8 cellular contexts compared by ENCODE assay signal in the genomic region with DNA sequence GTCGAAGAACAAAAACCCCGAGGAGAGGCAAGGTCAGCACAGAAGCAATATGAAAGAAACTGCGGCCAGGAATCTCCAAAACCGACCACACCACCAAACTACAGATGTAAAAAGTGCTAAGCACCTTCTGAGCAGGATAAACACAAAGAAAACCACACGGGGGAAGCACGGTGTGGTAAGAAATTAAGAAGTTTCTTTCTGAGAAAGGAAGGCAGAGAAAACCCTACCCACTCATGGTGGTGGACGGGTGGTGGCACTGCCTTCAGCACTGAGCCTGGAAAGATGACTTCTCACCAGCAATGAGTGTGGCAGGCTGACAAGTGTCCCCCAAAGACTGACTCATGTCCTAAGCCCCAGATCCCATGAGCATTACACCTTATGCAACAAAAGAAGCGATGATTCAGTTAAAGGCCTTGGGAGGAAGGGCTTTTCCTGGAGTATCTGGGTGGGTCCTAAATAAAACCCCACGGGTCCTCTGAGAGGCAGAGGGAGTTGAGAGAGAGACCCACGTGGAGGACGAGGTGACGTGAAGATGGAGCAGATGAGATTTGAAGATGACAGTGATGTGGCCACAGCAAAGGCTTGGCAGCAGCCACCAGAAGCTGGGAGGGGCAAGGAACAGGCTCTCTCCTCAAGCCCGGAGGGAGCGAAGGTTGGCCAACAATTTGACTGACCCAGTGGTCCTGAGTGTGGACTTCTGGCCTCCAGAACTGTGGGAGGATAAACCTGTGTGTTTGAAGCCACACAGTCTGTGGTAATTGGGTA.
DNase-seq lines count a peak whose midpoint lies in the region; ATAC-seq and TF ChIP-seq lines count a peak whose summit lies in the region.

No MANE protein-coding gene starts in this region.

- no peak overlapping the region for H3K4me2 ChIP-seq in hepatocyte

- ATAC-seq in HG02571 (IDR thresholded peaks at IDR 0.05; ENCODE audit: unreplicated experiment) (peak; percentile 66), GM19324 (IDR thresholded peaks at IDR 0.05; ENCODE audit: low FRiP score, unreplicated experiment) (no peak)
- ATAC-seq in activated CD8-positive, alpha-beta T cell treated with anti-CD3 and anti-CD28 coated beads for 36 hours = peak; percentile 96

- H3K9me2 ChIP-seq in hepatocyte (replicated peaks; ENCODE audit: insufficient read depth) = no peaks in the 10 kb centered on the region

- intact Hi-C loops in activated CD8-positive, alpha-beta T cell treated with anti-CD3 and anti-CD28 coated beads for 36 hours (cut with micrococcal nuclease) = no loop called here

- peaks cover 27 to 37% (median 27%) of the 10 kb centered on the region in 3 donors for H3K4me1 Mint-ChIP-seq in CD8-positive, alpha-beta memory T cell
- H3K4me1 Mint-ChIP-seq in activated CD8-positive, alpha-beta T cell treated with anti-CD3 and anti-CD28 coated beads for 36 hours (ENCODE audit: low read depth) = peaks cover 22% of the 10 kb centered on the region
- H3K4me1 Mint-ChIP-seq in immature natural killer cell = peaks cover 37 to 46% of the 10 kb centered on the region in 2 donors

- no peaks in the 10 kb centered on the region for H3K9me3 ChIP-seq in CD8-positive, alpha-beta memory T cell (ENCODE audit: low read length)
- H3K9me3 ChIP-seq in right atrium auricular region (no peaks in the 10 kb centered on the region), hepatocyte (ENCODE audit: low read depth) (no peaks in the 10 kb centered on the region)

- POLR2A ChIA-PET in CD8-positive, alpha-beta memory T cell (lab: Charles Lee) = no interaction called here
- POLR2A ChIA-PET in activated CD8-positive, alpha-beta T cell treated with anti-CD3 and anti-CD28 coated beads for 36 hours (lab: Charles Lee) = no interaction called here

- peaks cover 0 to 2% (median 0%) of the 10 kb centered on the region in 3 donors for H3K36me3 Mint-ChIP-seq in CD8-positive, alpha-beta memory T cell
- no peaks in the 10 kb centered on the region for H3K36me3 Mint-ChIP-seq in activated CD8-positive, alpha-beta T cell treated with anti-CD3 and anti-CD28 coated beads for 36 hours (ENCODE audit: low read depth)
- peaks cover 29 to 68% (median 34%) of the 10 kb centered on the region in 3 donors for H3K36me3 Mint-ChIP-seq in immature natural killer cell

- no peaks in the 10 kb centered on the region for H3K36me3 ChIP-seq in CD8-positive, alpha-beta memory T cell (ENCODE audit: insufficient read depth, low read length)
- H3K36me3 ChIP-seq in right atrium auricular region (peaks cover 43% of the 10 kb centered on the region), hepatocyte (replicated peaks; ENCODE audit: insufficient read depth, low read depth) (no peaks in the 10 kb centered on the region)

- H3K9me3 Mint-ChIP-seq in CD8-positive, alpha-beta memory T cell = no peaks in the 10 kb centered on the region
- no peaks in the 10 kb centered on the region for H3K9me3 Mint-ChIP-seq in activated CD8-positive, alpha-beta T cell treated with anti-CD3 and anti-CD28 coated beads for 36 hours
- H3K9me3 Mint-ChIP-seq in immature natural killer cell = no peaks in the 10 kb centered on the region

- peak overlapping the region in 5 of 7 donors; percentile 5 to 60 (median 8) for H3K4me3 Mint-ChIP-seq in CD8-positive, alpha-beta memory T cell
- no peak overlapping the region for H3K4me3 Mint-ChIP-seq in activated CD8-positive, alpha-beta T cell treated with anti-CD3 and anti-CD28 coated beads for 36 hours
- peak overlapping the region; percentile 11 to 54 (median 51) for H3K4me3 Mint-ChIP-seq in immature natural killer cell

- H4K20me1 ChIP-seq in hepatocyte (ENCODE audit: insufficient read depth, poor library complexity, severe bottlenecking) = no peaks in the 10 kb centered on the region

- peaks cover 5% of the 10 kb centered on the region for H3K4me1 ChIP-seq in CD8-positive, alpha-beta memory T cell (ENCODE audit: insufficient read depth, low read length)
- no peaks in the 10 kb centered on the region for H3K4me1 ChIP-seq in right atrium auricular region
- H3K4me1 ChIP-seq in hepatocyte (ENCODE audit: insufficient read depth) = no peaks in the 10 kb centered on the region

- no peak overlapping the region for H2AFZ ChIP-seq in hepatocyte

- H3K27ac ChIP-seq in CD8-positive, alpha-beta memory T cell (ENCODE audit: low read depth, low read length) = no peak overlapping the region
- H3K27ac ChIP-seq in right atrium auricular region = no peak overlapping the region
- H3K27ac ChIP-seq in hepatocyte = no peak overlapping the region

- no peaks in the 10 kb centered on the region for H3K79me2 ChIP-seq in hepatocyte

- TF ChIP-seq CTCF in activated CD8-positive, alpha-beta T cell treated with anti-CD3 and anti-CD28 coated beads for 36 hours (IDR thresholded peaks at IDR 0.05) = no peak
- no peak for TF ChIP-seq CTCF in right atrium auricular region (IDR thresholded peaks at IDR 0.05)
- no peak for TF ChIP-seq CTCF in hepatocyte (IDR thresholded peaks at IDR 0.05; ENCODE audit: poor library complexity)

- H3K4me3 ChIP-seq in CD8-positive, alpha-beta memory T cell (ENCODE audit: low read length) = no peak overlapping the region
- H3K4me3 ChIP-seq in right atrium auricular region = no peak overlapping the region
- no peak overlapping the region for H3K4me3 ChIP-seq in hepatocyte

- CTCF ChIA-PET in CD8-positive, alpha-beta memory T cell (lab: Charles Lee) = no interaction called here
- CTCF ChIA-PET in activated CD8-positive, alpha-beta T cell treated with anti-CD3 and anti-CD28 coated beads for 36 hours (lab: Charles Lee) = no interaction called here

- WGBS in hepatocyte (ENCODE audit: low lambda C conversion rate, missing lambda C conversion rate) = 92% methylated on average over 14 of the region's 14 CpGs

- H3K27ac Mint-ChIP-seq in CD8-positive, alpha-beta memory T cell = peak overlapping the region; percentile 10 to 92 (median 84)
- peak overlapping the region; percentile 64 for H3K27ac Mint-ChIP-seq in activated CD8-positive, alpha-beta T cell treated with anti-CD3 and anti-CD28 coated beads for 36 hours
- peak overlapping the region; percentile 79 to 95 (median 91) for H3K27ac Mint-ChIP-seq in immature natural killer cell

- no peaks in the 10 kb centered on the region for H3K27me3 ChIP-seq in CD8-positive, alpha-beta memory T cell (ENCODE audit: insufficient read depth, low read length, poor library complexity, severe bottlenecking)
- no peaks in the 10 kb centered on the region for H3K27me3 ChIP-seq in right atrium auricular region
- H3K27me3 ChIP-seq in hepatocyte = no peaks in the 10 kb centered on the region

- DNase-seq in CD8-positive, alpha-beta memory T cell = peak in 4 of 5 donors; percentile 2 to 56 (median 29)
- DNase-seq in activated CD8-positive, alpha-beta T cell treated with anti-CD3 and anti-CD28 coated beads for 36 hours = peak; percentile 89
- peak; percentile 59 to 73 (median 60) for DNase-seq in immature natural killer cell
- DNase-seq in NCI-H510A treated with DMSO at 0.1 percent for 48 hours (lab: John Stamatoyannopoulos, UW) = no peak
- no peak for DNase-seq in right atrium auricular region (ENCODE audit: low spot score)
- no peak for DNase-seq in hepatocyte (ENCODE audit: low spot score)

- no peaks in the 10 kb centered on the region for H3K27me3 Mint-ChIP-seq in CD8-positive, alpha-beta memory T cell
- H3K27me3 Mint-ChIP-seq in activated CD8-positive, alpha-beta T cell treated with anti-CD3 and anti-CD28 coated beads for 36 hours = peaks cover 11% of the 10 kb centered on the region
- H3K27me3 Mint-ChIP-seq in immature natural killer cell (ENCODE audit: low read depth in 3 of 3) = peaks cover 2 to 7% (median 6%) of the 10 kb centered on the region in 3 donors

Comparison
In these comparisons a context has a peak if more than half of its experiments do, and no peak if none do; other contexts are left out.
1. DNase-seq: peak in CD8-positive, alpha-beta memory T cell (4 of 5), activated CD8-positive, alpha-beta T cell treated with anti-CD3 and anti-CD28 coated beads for 36 hours (single experiment) and immature natural killer cell (3 of 3); none in NCI-H510A treated with DMSO at 0.1 percent for 48 hours (single experiment), right atrium auricular region (single experiment) and hepatocyte (single experiment).
2. Peak in every context shown above with its lines, with median percentiles within 50 percentile points of each other: H3K27ac Mint-ChIP-seq.